ENCODE assay signal across 8 cellular contexts in the genomic region with DNA sequence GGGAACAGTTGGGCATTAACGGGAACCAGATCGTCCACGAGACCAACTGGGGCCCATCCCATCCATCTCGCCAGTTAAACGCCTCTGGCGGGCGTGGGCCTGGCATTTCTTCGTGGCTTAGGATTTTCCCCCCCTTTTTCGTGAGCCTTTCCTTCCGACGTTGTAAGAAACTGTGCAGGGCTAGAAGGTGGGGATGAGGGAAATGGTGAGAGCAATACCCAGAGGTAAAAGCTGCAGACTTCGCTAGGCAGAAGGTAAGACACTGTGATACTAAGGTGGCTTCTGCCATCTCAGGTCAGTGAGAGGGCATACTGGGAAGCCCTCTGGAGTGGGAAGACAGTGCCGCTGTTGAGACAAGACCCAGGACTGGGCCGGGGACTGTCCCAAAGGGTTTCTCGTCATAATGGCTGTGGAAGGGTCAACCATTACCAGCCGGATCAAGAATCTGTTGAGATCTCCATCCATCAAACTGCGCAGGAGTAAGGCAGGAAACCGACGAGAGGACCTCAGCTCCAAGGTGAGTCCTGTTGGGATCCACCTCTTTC. TPM values are rescaled to one million over a fixed set of nuclear protein-coding genes. Genes with fewer than 3 reads are reported as not detected.
DNase-seq lines count a peak whose midpoint lies in the region; ATAC-seq and TF ChIP-seq lines count a peak whose summit lies in the region.

No MANE protein-coding gene starts in this region.

- H3K27me3 ChIP-seq in cardiac muscle cell (no peaks in the 10 kb centered on the region), right atrium auricular region (no peaks in the 10 kb centered on the region)

- H3K4me1 ChIP-seq in cardiac muscle cell (ENCODE audit: low read depth) (peaks cover 46% of the 10 kb centered on the region), right atrium auricular region (peaks cover 4 to 42% of the 10 kb centered on the region in 2 donors)

- H3K9me3 ChIP-seq in cardiac muscle cell (ENCODE audit: low read depth), result no peaks in the 10 kb centered on the region
- H3K9me3 ChIP-seq in right atrium auricular region, result no peaks in the 10 kb centered on the region

- no peak for ATAC-seq in HG03469 (IDR thresholded peaks at IDR 0.05; ENCODE audit: unreplicated experiment)

- H3K36me3 ChIP-seq in cardiac muscle cell, result no peaks in the 10 kb centered on the region
- H3K36me3 ChIP-seq in right atrium auricular region, result no peaks in the 10 kb centered on the region

- DNase-seq in cardiac muscle cell (ENCODE audit: low read depth in 1 of 2, low spot score in 1 of 2) (no peak), cardiac septum (ENCODE audit: low spot score) (no peak), right atrium auricular region (ENCODE audit: low spot score) (no peak), islet precursor cell (no peak), SIG-M5 (lab: John Stamatoyannopoulos, UW) (no peak)
- peak; percentile 66 for DNase-seq in activated CD8-positive, alpha-beta memory T cell treated with anti-CD3 and anti-CD28 coated beads, Interleukin-2, amount 50 U/mL, for 48 hours

- intact Hi-C loops in cardiac septum (cut with DNase I), result loop anchor here (1.0 to 10.0 kb wide), 4 partner anchors 36 to 170 kb away; partner anchors contain the start of gene MGA

- H3K27ac ChIP-seq in cardiac muscle cell (peak overlapping the region; percentile 93), right atrium auricular region (peak overlapping the region; percentile 84 to 86), skin epidermis (peak overlapping the region; percentile 43 to 93 (median 89))

- peak overlapping the region; percentile 59 for H3K4me3 ChIP-seq in cardiac muscle cell
- H3K4me3 ChIP-seq in right atrium auricular region, result peak overlapping the region; percentile 64 to 72
- H3K4me3 ChIP-seq in skin epidermis, result peak overlapping the region; percentile 75 to 87 (median 77)

- TF ChIP-seq CTCF in cardiac muscle cell (IDR thresholded peaks at IDR 0.05; ENCODE audit: low read depth, low read length) (no peak), right atrium auricular region (IDR thresholded peaks at IDR 0.05) (no peak)

RNA-seq across cellular contexts. Expression of gene MAPKBP1, which starts 0.7 kb away (rescaled TPM):
- total RNA-seq in cardiac muscle cell, result 59.5 and 109 TPM in 2 replicates
- 37.7 and 55.0 TPM in 2 replicates for polyA plus RNA-seq in cardiac muscle cell
- total RNA-seq in cardiac septum, result 15.6 TPM
- total RNA-seq in right atrium auricular region, result 10 to 100 TPM; 10.5 TPM

RNA-seq across cellular contexts. Expression of gene JMJD7, which starts 52.9 kb away (rescaled TPM):
- total RNA-seq in cardiac muscle cell (22.8 and 29.4 TPM in 2 replicates), cardiac septum (16.3 TPM), right atrium auricular region (10 to 100 TPM in 1 of 2 donors, 1 to 10 TPM in 1; 6.4 to 11.7 TPM)
- 17.4 and 27.6 TPM in 2 replicates for polyA plus RNA-seq in cardiac muscle cell
